ENCODE assay signal across 1 cellular context in the genomic region with DNA sequence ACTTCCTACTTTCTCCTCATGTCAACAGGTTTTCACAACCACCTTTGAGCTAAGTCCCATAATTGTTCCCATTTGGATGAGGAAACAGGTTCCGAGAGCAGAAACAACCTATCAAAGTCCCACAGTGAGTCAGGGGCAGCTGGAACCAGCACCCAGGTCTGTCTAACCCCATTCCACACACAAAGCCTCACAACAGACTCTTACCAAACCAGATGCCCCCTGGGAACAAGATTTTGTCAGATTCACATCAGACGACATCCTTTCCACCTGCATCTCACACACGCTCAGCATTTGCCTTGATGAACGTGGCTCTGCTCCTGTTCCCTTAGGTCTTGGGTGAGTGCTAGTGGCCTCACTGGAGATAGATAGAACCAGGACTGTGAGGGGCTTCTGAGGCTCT.
TF ChIP-seq lines count a peak whose summit lies in the region.

No MANE protein-coding gene starts in this region.

TF ChIP-seq in K562, 482 proteins besides CTCF, POLR2A, EP300 and RAD21:
- TF ChIP-seq ZFPM2 (CRISPR knock-in tag; IDR thresholded peaks at IDR 0.05) (no peak), BHLHE40 (IDR thresholded peaks at IDR 0.05; ENCODE audit: low read length) (0 out of 2 replicates have a peak, but pooled peaks have one; percentile 10), ZBTB7A (IDR thresholded peaks at IDR 0.05; ENCODE audit: borderline replicate concordance, control insufficient read depth, low read depth, low read length) (no peak), HEY1 (CRISPR knock-in tag; IDR thresholded peaks at IDR 0.05; ENCODE audit: borderline replicate concordance) (no peak), ZNF644 (tag; IDR thresholded peaks at IDR 0.05; ENCODE audit: low read depth) (no peak), ZNF239 (CRISPR knock-in tag; IDR thresholded peaks at IDR 0.05) (no peak)
